ENCODE assay signal across 1 cellular context in genomic region chr16:68265078-68265925, GRCh38.
TF ChIP-seq lines count a peak whose summit lies in the region.

No MANE protein-coding gene starts in this region.

TF ChIP-seq in A549, 52 proteins besides CTCF, POLR2A, EP300 and RAD21 (continued from another document):
- TF ChIP-seq REST (IDR thresholded peaks at IDR 0.05) (0 out of 2 replicates have a peak, but pooled peaks have one; percentile 6), ZC3H11A (IDR thresholded peaks at IDR 0.05) (no peak), FOXS1 (CRISPR knock-in tag; IDR thresholded peaks at IDR 0.05) (no peak), MAZ (IDR thresholded peaks at IDR 0.05; ENCODE audit: borderline replicate concordance, low read depth, low read length) (no peak), RARB (CRISPR knock-in tag; IDR thresholded peaks at IDR 0.05) (no peak), PBX3 (IDR thresholded peaks at IDR 0.05) (no peak), BHLHE40 (IDR thresholded peaks at IDR 0.05; ENCODE audit: low read depth, low read length) (peak; percentile 60; the same call in 1 of the 2 replicates), NFE2L2 (conservative IDR thresholded peaks at IDR 0.05; ENCODE audit: low read length) (no peak), TFCP2L1 (CRISPR knock-in tag; IDR thresholded peaks at IDR 0.05) (no peak; the same call in 1 of the 2 replicates), KDM5A (IDR thresholded peaks at IDR 0.05) (no peak), SREBF2 (IDR thresholded peaks at IDR 0.05) (no peak), RNF2 (IDR thresholded peaks at IDR 0.05; ENCODE audit: borderline replicate concordance, low read depth) (no peak), SMC3 (IDR thresholded peaks at IDR 0.05) (no peak), HES2 (IDR thresholded peaks at IDR 0.05) (no peak; the same call in 1 of the 2 replicates), ELK1 (IDR thresholded peaks at IDR 0.05; ENCODE audit: low read depth, low read length) (no peak), CBX2 (IDR thresholded peaks at IDR 0.05; ENCODE audit: borderline replicate concordance, low read depth) (no peak), TP53 (CRISPR knock-in tag; IDR thresholded peaks at IDR 0.05) (0 out of 2 replicates have a peak, but pooled peaks have one; percentile 24), USF2 (IDR thresholded peaks at IDR 0.05) (no peak), CBX8 (IDR thresholded peaks at IDR 0.05) (no peak), EHF (CRISPR knock-in tag; IDR thresholded peaks at IDR 0.05) (no peak), MYC (IDR thresholded peaks at IDR 0.05; ENCODE audit: borderline replicate concordance, low read length) (no peak), PHF8 (IDR thresholded peaks at IDR 0.05; ENCODE audit: borderline replicate concordance, low read depth) (no peak), NPAS2 (CRISPR knock-in tag; IDR thresholded peaks at IDR 0.05; ENCODE audit: borderline replicate concordance) (no peak), HEYL (CRISPR knock-in tag; IDR thresholded peaks at IDR 0.05) (no peak), ATOH8 (CRISPR knock-in tag; IDR thresholded peaks at IDR 0.05; ENCODE audit: low read depth) (no peak), CHD4 (IDR thresholded peaks at IDR 0.05; ENCODE audit: borderline replicate concordance) (no peak), HMGXB4 (CRISPR knock-in tag; IDR thresholded peaks at IDR 0.05; ENCODE audit: borderline replicate concordance) (no peak), MAFK (IDR thresholded peaks at IDR 0.05; ENCODE audit: partially characterized antibody) (peak; percentile 10), HOXB5 (CRISPR knock-in tag; IDR thresholded peaks at IDR 0.05) (no peak), NR3C1 (IDR thresholded peaks at IDR 0.05) (no peak), FOSB (CRISPR knock-in tag; IDR thresholded peaks at IDR 0.05) (no peak), RFX5 (IDR thresholded peaks at IDR 0.05) (no peak), ZSCAN20 (CRISPR knock-in tag; IDR thresholded peaks at IDR 0.05) (no peak), POLR2AphosphoS2 (conservative IDR thresholded peaks at IDR 0.05; ENCODE audit: low read length) (no peak), HOXB13 (CRISPR knock-in tag; IDR thresholded peaks at IDR 0.05; ENCODE audit: low read depth) (no peak)
TF ChIP-seq in A549: peak in this region for 10.
